Comparison of ENCODE assay signal across 9 cellular contexts in genomic region chr13:46146898-46147297, GRCh38. TPM values are rescaled to one million over a fixed set of nuclear protein-coding genes. Genes with fewer than 3 reads are reported as not detected.
DNase-seq lines count a peak whose midpoint lies in the region; ATAC-seq, FAIRE-seq and TF ChIP-seq lines count a peak whose summit lies in the region.
"Had no signal": no experiment of that assay in that cellular context is flagged by ENCODE, and none has a peak within 500 bp of the region (broad histone marks: within the 10 kb centered on the region; RNA-seq: fewer than 3 reads in every experiment).

No MANE protein-coding gene starts in this region.

- H3K36me3 Mint-ChIP-seq in WTC11: no peaks in the 10 kb centered on the region

- intact Hi-C loops in kidney (cut with DNase I) (no loop called here), transverse colon (cut with DNase I; ENCODE audit: low total_unique reads) (no loop called here)

- no peaks in the 10 kb centered on the region for H3K4me1 ChIP-seq in kidney (ENCODE audit: control insufficient read depth in 1 of 2, insufficient read depth in 1 of 2, low read depth in 1 of 2, low read length in 2 of 2)
- no peaks in the 10 kb centered on the region for H3K4me1 ChIP-seq in transverse colon

- TF ChIP-seq CTCF in WTC11 (IDR thresholded peaks at IDR 0.05) (no peak), kidney (IDR thresholded peaks at IDR 0.05; ENCODE audit: borderline replicate concordance, extremely low read depth, insufficient read depth) (peak; percentile 12), transverse colon (IDR thresholded peaks at IDR 0.05) (no peak)

- POLR2A ChIA-PET in WTC11 (lab: Charles Lee): no interaction called here

- peaks cover 55% of the 10 kb centered on the region for H3K4me1 Mint-ChIP-seq in WTC11

- H3K9me3 Mint-ChIP-seq in WTC11: no peaks in the 10 kb centered on the region

- FAIRE-seq in GM12892 (lab: Jason Lieb, UNC): peak; percentile 63
- no peak for FAIRE-seq in kidney (lab: Jason Lieb, UNC)

- H3K9ac ChIP-seq in kidney (ENCODE audit: low read length in 2 of 2): no peak overlapping the region

- peak; percentile 90 for ATAC-seq in WTC11

- no peak overlapping the region; the same call in 1 of the 2 replicates for H3K27ac Mint-ChIP-seq in WTC11

- H3K4me3 Mint-ChIP-seq in WTC11: peak overlapping the region; percentile 7; the same call in 1 of the 2 replicates

- DNase-seq in AG08395 (ENCODE audit: low spot score) (peak; percentile 40), GM12892 (ENCODE audit: insufficient read length) (no peak), WTC11 (ENCODE audit: low spot score) (peak; percentile 35), kidney (no peak), CD1c-positive myeloid dendritic cell (ENCODE audit: extremely low spot score) (no peak), transverse colon (no peak), cerebellar cortex (ENCODE audit: low spot score) (no peak), NCI-H2227 treated with DMSO at 0.1 percent for 48 hours (lab: John Stamatoyannopoulos, UW) (no peak)

- H3K27me3 ChIP-seq in transverse colon: no peaks in the 10 kb centered on the region

- H3K4me3 ChIP-seq in kidney (ENCODE audit: low read length in 2 of 2) (no peak overlapping the region), transverse colon (no peak overlapping the region)

- H3K27ac ChIP-seq in kidney (ENCODE audit: low read depth in 2 of 2, low read length in 2 of 2) (no peak overlapping the region), transverse colon (no peak overlapping the region)

- H3K27me3 Mint-ChIP-seq in WTC11 (ENCODE audit: low read depth): peaks cover 10% of the 10 kb centered on the region

- no peaks in the 10 kb centered on the region for H3K36me3 ChIP-seq in kidney (ENCODE audit: control insufficient read depth in 1 of 2, insufficient read depth in 2 of 2, low read length in 2 of 2)
- H3K36me3 ChIP-seq in transverse colon: no peaks in the 10 kb centered on the region

- H3K9me3 ChIP-seq in kidney (ENCODE audit: control insufficient read depth in 1 of 2, low read length in 2 of 2) (no peaks in the 10 kb centered on the region), transverse colon (no peaks in the 10 kb centered on the region)

- CTCF ChIA-PET in WTC11 (lab: Charles Lee): no interaction called here

- no peak for TF ChIP-seq EP300 in transverse colon (IDR thresholded peaks at IDR 0.05; ENCODE audit: low read depth)

- no peak for TF ChIP-seq POLR2A in GM12892 (IDR thresholded peaks at IDR 0.05; ENCODE audit: low read depth, low read length)
- TF ChIP-seq POLR2A in transverse colon (IDR thresholded peaks at IDR 0.05): no peak

- WGBS in transverse colon (ENCODE audit: low coverage in 1 of 2), 2 donors: 52% methylated on average over 3 of the region's 3 CpGs; no CpG with 5 or more reads in 1 of the 2 donors

- in situ Hi-C loops in transverse colon (cut with MboI; ENCODE audit: low pct_ligation_motif_present in 1 of 4, low pct_unique_long_range_greater_than_20kb in 1 of 4, low sequenced_read_pairs in 3 of 4): no loop called here

TF ChIP-seq in WTC11, 78 proteins besides CTCF, POLR2A, EP300 and RAD21:
- TF ChIP-seq KAT7 (CRISPR knock-in tag; IDR thresholded peaks at IDR 0.05; ENCODE audit: borderline replicate concordance): no peak
- peak; percentile 48; the same call in 1 of the 2 replicates for TF ChIP-seq GABPB1 (CRISPR knock-in tag; IDR thresholded peaks at IDR 0.05)
- no peak for TF ChIP-seq ATF3 (CRISPR knock-in tag; conservative IDR thresholded peaks at IDR 0.05)

RNA-seq across cellular contexts. Expression of gene LCP1, which starts 35.1 kb away (rescaled TPM):
- polyA plus RNA-seq in GM12892 (2012; ENCODE audit: missing spikeins): 1,187 TPM
- total RNA-seq in WTC11 (2021): 2.7 to 3.7 TPM (median 3.2 TPM) in 3 replicates
- 73.5 TPM for total RNA-seq in kidney
- polyA plus RNA-seq in kidney (ENCODE audit: insufficient read depth, low read depth, low replicate concordance): 5.6 TPM
- 10 to 100 TPM in 3 of 4 donors, 1 to 10 TPM in 1; 1.6 to 35.7 (median 26.1) TPM for total RNA-seq in transverse colon

RNA-seq across cellular contexts. Expression of gene CPB2, which starts 42.1 kb away (rescaled TPM):
- polyA plus RNA-seq in GM12892 (2012; ENCODE audit: missing spikeins): 0.21 TPM
- total RNA-seq in WTC11 (2021) (0.21 to 0.33 TPM in 2 of 3 replicates, not detected in the other), kidney (not detected), transverse colon (not detected)
- not detected for polyA plus RNA-seq in kidney (ENCODE audit: insufficient read depth, low read depth, low replicate concordance)
- total RNA-seq: frontal cortex had no signal

Comparison
In these comparisons a context has a peak if more than half of its experiments do, and no peak if none do; other contexts are left out.
1. DNase-seq: peak in AG08395 (single experiment) and WTC11 (single experiment); none in GM12892 (single experiment), kidney (single experiment), CD1c-positive myeloid dendritic cell (single experiment), transverse colon (single experiment), cerebellar cortex (single experiment) and NCI-H2227 treated with DMSO at 0.1 percent for 48 hours (single experiment).